ENCODE assay signal across 8 cellular contexts in genomic region chr2:239288951-239289481, GRCh38.
DNase-seq lines count a peak whose midpoint lies in the region; ATAC-seq lines count a peak whose summit lies in the region.

No MANE protein-coding gene starts in this region.

- H3K4me3 Mint-ChIP-seq in activated T-cell treated with anti-CD3 and anti-CD28 coated beads, Interleukin-2, amount 50 U/mL, for 72 hours, result peak overlapping the region; percentile 78 to 83
- peak overlapping the region; percentile 41 for H3K4me3 Mint-ChIP-seq in memory B cell

- ATAC-seq in GM19035 (IDR thresholded peaks at IDR 0.05; ENCODE audit: unreplicated experiment) (peak; percentile 74), HG02885 (IDR thresholded peaks at IDR 0.05; ENCODE audit: poor library complexity, unreplicated experiment) (peak; percentile 76), memory B cell (ENCODE audit: low read depth) (no peak)
- ATAC-seq in activated T-cell treated with anti-CD3 and anti-CD28 coated beads, Interleukin-2, amount 50 U/mL, for 72 hours (replicated peaks in 1 of 2), result peak; percentile 70 to 73

- peak; percentile 67 to 73 for DNase-seq in activated T-cell treated with anti-CD3 and anti-CD28 coated beads, Interleukin-2, amount 50 U/mL, for 72 hours
- DNase-seq in memory B cell (ENCODE audit: low spot score in 2 of 2) (no peak), SW480 (ENCODE audit: low spot score) (no peak), nucleus accumbens (lab: John Stamatoyannopoulos, UW) (no peak), mesenteric fat pad (ENCODE audit: low spot score) (no peak)
- DNase-seq in activated CD4-positive, CD25-positive, alpha-beta regulatory T cell (lab: John Stamatoyannopoulos, UW), result no peak

- no peaks in the 10 kb centered on the region for H3K9me3 Mint-ChIP-seq in activated T-cell treated with anti-CD3 and anti-CD28 coated beads, Interleukin-2, amount 50 U/mL, for 72 hours
- no peaks in the 10 kb centered on the region for H3K9me3 Mint-ChIP-seq in memory B cell

- H3K27me3 Mint-ChIP-seq in activated T-cell treated with anti-CD3 and anti-CD28 coated beads, Interleukin-2, amount 50 U/mL, for 72 hours (ENCODE audit: low read depth), result peaks cover 21% of the 10 kb centered on the region
- peaks cover 18% of the 10 kb centered on the region for H3K27me3 Mint-ChIP-seq in memory B cell

- H3K27ac Mint-ChIP-seq in activated T-cell treated with anti-CD3 and anti-CD28 coated beads, Interleukin-2, amount 50 U/mL, for 72 hours, result peak overlapping the region; percentile 64
- H3K27ac Mint-ChIP-seq in memory B cell, result no peak overlapping the region

- H3K36me3 Mint-ChIP-seq in activated T-cell treated with anti-CD3 and anti-CD28 coated beads, Interleukin-2, amount 50 U/mL, for 72 hours (ENCODE audit: insufficient read depth in 2 of 2), result peaks cover 0 to 4% of the 10 kb centered on the region in 2 donors
- H3K36me3 Mint-ChIP-seq in memory B cell, result peaks cover 3% of the 10 kb centered on the region

- peaks cover 79% of the 10 kb centered on the region for H3K4me1 Mint-ChIP-seq in activated T-cell treated with anti-CD3 and anti-CD28 coated beads, Interleukin-2, amount 50 U/mL, for 72 hours (ENCODE audit: low read depth)
- peaks cover 48% of the 10 kb centered on the region for H3K4me1 Mint-ChIP-seq in memory B cell

Comparison
In these comparisons a context has a peak if more than half of its experiments do, and no peak if none do; other contexts are left out.
1. DNase-seq: peak in activated T-cell treated with anti-CD3 and anti-CD28 coated beads, Interleukin-2, amount 50 U/mL, for 72 hours (2 of 2); none in memory B cell (0 of 2), SW480 (single experiment), nucleus accumbens (0 of 56), activated CD4-positive, CD25-positive, alpha-beta regulatory T cell (0 of 4) and mesenteric fat pad (single experiment).